In the genomic region with DNA sequence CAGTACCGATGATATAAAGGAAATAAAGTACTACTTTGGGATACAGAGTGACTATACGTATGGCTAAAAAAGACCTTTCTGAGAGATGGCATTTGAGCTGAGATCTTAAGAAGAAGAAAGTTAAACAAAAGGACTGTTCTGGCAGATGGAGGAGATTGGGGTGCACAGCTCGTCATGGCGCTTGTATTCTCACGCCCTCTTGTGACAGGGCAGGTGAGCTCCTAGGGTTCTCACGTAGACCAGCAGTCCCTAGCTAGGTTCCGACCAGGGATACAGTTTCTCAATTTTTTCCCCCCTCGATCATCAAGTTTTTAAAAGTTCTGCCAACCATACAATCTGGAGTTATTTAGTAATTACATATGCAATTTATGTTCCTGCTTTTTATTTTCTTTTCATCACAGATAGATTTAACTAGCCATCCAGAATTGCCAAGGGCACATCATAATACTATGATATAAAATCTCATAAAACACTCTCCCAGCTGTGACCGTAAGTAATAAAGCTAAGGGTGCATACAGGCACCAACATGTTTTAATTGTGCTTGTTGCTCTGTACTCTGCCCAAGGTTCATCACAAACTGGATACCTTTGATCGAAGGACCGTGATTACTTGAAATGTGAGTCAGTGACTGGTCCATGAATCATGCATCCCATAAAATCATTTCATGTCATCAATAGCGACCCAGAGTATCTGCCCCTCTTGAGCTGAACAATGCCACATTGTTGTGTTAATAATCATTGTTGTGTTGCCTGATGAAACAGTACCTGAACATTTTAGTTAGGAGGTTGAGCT, we compare ENCODE assay signal across 24 cellular contexts.
A peak's percentile ranks its signal among the peaks of the same experiment; 100 is the strongest.
DNase-seq lines count a peak whose midpoint lies in the region; ATAC-seq, FAIRE-seq and TF ChIP-seq lines count a peak whose summit lies in the region.
"Had no signal": no experiment of that assay in that cellular context is flagged by ENCODE, and none has a peak within 500 bp of the region (broad histone marks: within the 10 kb centered on the region; RNA-seq: fewer than 3 reads in every experiment).

No MANE protein-coding gene starts in this region.

- DNase-seq in NCI-H748 (lab: John Stamatoyannopoulos, UW; ENCODE audit: unreplicated experiment) (peak; percentile 53), NCI-H748 treated with DMSO at 0.1 percent for 48 hours (lab: John Stamatoyannopoulos, UW) (no peak), NCI-H69 (lab: John Stamatoyannopoulos, UW) (peak; percentile 59), endothelial cell of umbilical vein (ENCODE audit: low read depth, low spot score) (no peak), prostate gland (ENCODE audit: low spot score) (peak; percentile 50), DMS153 (lab: John Stamatoyannopoulos, UW) (no peak)
- no peak for DNase-seq in stimulated activated CD4-positive, alpha-beta T cell treated with anti-CD3 and anti-CD28 coated beads, Interleukin-15, amount 100 ng/mL, for 24 hours
- DNase-seq: activated CD4-positive, CD25-positive, alpha-beta regulatory T cell; activated CD8-positive, alpha-beta memory T cell treated with anti-CD3 and anti-CD28 coated beads for 24 hours; activated T-cell treated with anti-CD3 and anti-CD28 coated beads, Interleukin-2, amount 50 U/mL, for 72 hours; adrenal gland; Caco-2; dorsolateral prefrontal cortex; EL; head of caudate nucleus; HFFc6; Kasumi-1; NCI-H146; NCI-H2227 treated with DMSO at 0.1 percent for 48 hours; SHP77; stimulated activated naive B cell treated with anti-CD40 and anti-IgM and Interleukin-4, amounts not matched to agents 10 μg/mL and 1 μg/mL and 100 μg/mL, for 72 hours; T-helper 17 cell had no signal

- FAIRE-seq in endothelial cell of umbilical vein (lab: Jason Lieb, UNC) = no peak

- H3K4me2 ChIP-seq in endothelial cell of umbilical vein (ENCODE audit: insufficient read depth, low read length) = no peak overlapping the region

- POLR2A ChIA-PET in endothelial cell of umbilical vein (lab: Charles Lee) = no interaction called here

- dilution Hi-C loops in endothelial cell of umbilical vein (cut with MboI; ENCODE audit: extremely low pct_ligation_motif_present, low sequenced_read_pairs) = loop anchor here (25.0 kb wide), 1 partner anchor 364 kb away; no protein-coding TSS in a partner anchor

- 49% methylated on average over 12 of the region's 12 CpGs for WGBS in prostate gland

- H3K9ac ChIP-seq in endothelial cell of umbilical vein (replicated peaks; ENCODE audit: extremely low read depth, insufficient read depth, low read length) = no peak overlapping the region

- CTCF ChIA-PET in endothelial cell of umbilical vein (lab: Charles Lee) = interaction anchor here (1.2 to 2.0 kb wide), 5 partner anchors 11 to 369 kb away, joined by 3 to 17 read pairs (median 5); no protein-coding TSS in a partner anchor

- H3K27me3 ChIP-seq in endothelial cell of umbilical vein (ENCODE audit: control insufficient read depth in 2 of 2, insufficient read depth in 2 of 2, low read length in 2 of 2) = no peaks in the 10 kb centered on the region
- no peaks in the 10 kb centered on the region for H3K27me3 ChIP-seq in prostate gland (replicated peaks; ENCODE audit: insufficient read depth)
- H3K27me3 ChIP-seq: adrenal gland had no signal

- H3K9me3 ChIP-seq in endothelial cell of umbilical vein (replicated peaks; ENCODE audit: control insufficient read depth, insufficient read depth, low read length) (no peaks in the 10 kb centered on the region), prostate gland (no peaks in the 10 kb centered on the region)
- H3K9me3 ChIP-seq: adrenal gland, Caco-2 had no signal

- no peaks in the 10 kb centered on the region for H3K79me2 ChIP-seq in endothelial cell of umbilical vein (ENCODE audit: control insufficient read depth, insufficient read depth, low read length)

- TF ChIP-seq CTCF in endothelial cell of umbilical vein (IDR thresholded peaks at IDR 0.05; ENCODE audit: extremely low read depth in 1 of 2, insufficient read depth in 1 of 2, low read depth in 1 of 2, low read length in 2 of 2) (no peak), prostate gland (IDR thresholded peaks at IDR 0.05) (no peak)

- ATAC-seq in GM21619 (IDR thresholded peaks at IDR 0.05; ENCODE audit: unreplicated experiment) = no peak
- ATAC-seq: activated T-cell treated with anti-CD3 and anti-CD28 coated beads, Interleukin-2, amount 50 U/mL, for 72 hours; stimulated activated naive B cell treated with anti-CD40 and anti-IgM and Interleukin-4, amounts not matched to agents 10 μg/mL and 1 μg/mL and 100 μg/mL, for 72 hours; T-helper 17 cell had no signal

- BruUV-seq in endothelial cell of umbilical vein (replicated peaks; lab: Mats Ljungman, UMichigan) = no TSS peak

- H3K4me3 ChIP-seq in endothelial cell of umbilical vein (replicated peaks in 1 of 3; ENCODE audit: insufficient read depth in 1 of 3, low read depth in 1 of 3, low read length in 3 of 3) (no peak overlapping the region), prostate gland (no peak overlapping the region)
- H3K4me3 ChIP-seq: adrenal gland, dorsolateral prefrontal cortex had no signal

- H2AFZ ChIP-seq in endothelial cell of umbilical vein (ENCODE audit: low read depth, low read length) = peak overlapping the region; percentile 59

- H3K36me3 ChIP-seq in endothelial cell of umbilical vein (ENCODE audit: control insufficient read depth in 2 of 2, extremely low read depth in 1 of 2, insufficient read depth in 2 of 2, low read length in 2 of 2) (no peaks in the 10 kb centered on the region), prostate gland (no peaks in the 10 kb centered on the region)
- H3K36me3 ChIP-seq: adrenal gland had no signal

- no peaks in the 10 kb centered on the region for H4K20me1 ChIP-seq in endothelial cell of umbilical vein (replicated peaks; ENCODE audit: control insufficient read depth, extremely low read depth, insufficient read depth, low read length)

- intact Hi-C loops in endothelial cell of umbilical vein (cut with micrococcal nuclease) = no loop called here
- intact Hi-C loops in prostate gland (cut with DNase I) = no loop called here

- peaks cover 37% of the 10 kb centered on the region for H3K4me1 ChIP-seq in endothelial cell of umbilical vein (ENCODE audit: control insufficient read depth, extremely low read depth, insufficient read depth, low read length)
- peaks cover 6% of the 10 kb centered on the region for H3K4me1 ChIP-seq in prostate gland (replicated peaks)

- TF ChIP-seq POLR2A in endothelial cell of umbilical vein (IDR thresholded peaks at IDR 0.05; ENCODE audit: low read depth, low read length) (no peak), prostate gland (IDR thresholded peaks at IDR 0.05) (no peak)

- no peaks in the 10 kb centered on the region for H3K9me1 ChIP-seq in endothelial cell of umbilical vein (replicated peaks; ENCODE audit: control insufficient read depth, extremely low read depth, insufficient read depth, low read length)

- H3K27ac ChIP-seq in endothelial cell of umbilical vein (ENCODE audit: insufficient read depth, low read depth, low read length) (no peak overlapping the region), prostate gland (no peak overlapping the region)
- H3K27ac ChIP-seq: 22Rv1, adrenal gland, dorsolateral prefrontal cortex had no signal

TF ChIP-seq in endothelial cell of umbilical vein, 7 proteins besides CTCF, POLR2A, EP300 and RAD21:
- TF ChIP-seq FOS (IDR thresholded peaks at IDR 0.05; ENCODE audit: borderline replicate concordance, insufficient read depth, low read length) (peak; percentile 34), JUN (IDR thresholded peaks at IDR 0.05; ENCODE audit: borderline replicate concordance, insufficient read depth, insufficient read length, low read depth) (peak; percentile 48), POLR2AphosphoS5 (IDR thresholded peaks at IDR 0.05; ENCODE audit: insufficient read depth, low read depth, low read length) (no peak), EZH2 (IDR thresholded peaks at IDR 0.05; ENCODE audit: borderline replicate concordance, low read depth, low read length, severe bottlenecking) (no peak)

Comparison
In these comparisons a context has a peak if more than half of its experiments do, and no peak if none do; other contexts are left out.
1. DNase-seq: peak in NCI-H748 (single experiment), NCI-H69 (single experiment) and prostate gland (single experiment); none in NCI-H748 treated with DMSO at 0.1 percent for 48 hours (single experiment), endothelial cell of umbilical vein (single experiment), stimulated activated CD4-positive, alpha-beta T cell treated with anti-CD3 and anti-CD28 coated beads, Interleukin-15, amount 100 ng/mL, for 24 hours (single experiment) and DMS153 (single experiment).